Comparison of ENCODE assay signal across 2 cellular contexts in genomic region chr3:157301027-157301663, GRCh38.
TF ChIP-seq lines count a peak whose summit lies in the region.

No MANE protein-coding gene starts in this region.

TF ChIP-seq in HepG2, 621 proteins besides CTCF, POLR2A, EP300 and RAD21:
- peak; percentile 54; the same call in 1 of the 2 replicates for TF ChIP-seq CEBPB (IDR thresholded peaks at IDR 0.05; ENCODE audit: borderline replicate concordance, low read depth, low read length)
- no peak for TF ChIP-seq RFX5 (IDR thresholded peaks at IDR 0.05; ENCODE audit: low read depth, low read length)

TF ChIP-seq in H1, 55 proteins besides CTCF, POLR2A, EP300 and RAD21:
- TF ChIP-seq BRCA1 (IDR thresholded peaks at IDR 0.05; ENCODE audit: low read depth, low read length) (no peak), SRF (IDR thresholded peaks at IDR 0.05; ENCODE audit: low read depth, low read length) (no peak), CHD1 (IDR thresholded peaks at IDR 0.05; ENCODE audit: low read depth, low read length) (no peak), TAF1 (IDR thresholded peaks at IDR 0.05; ENCODE audit: low read depth, low read length) (no peak), POLR2AphosphoS5 (IDR thresholded peaks at IDR 0.05; ENCODE audit: low read depth, low read length) (no peak), SP1 (IDR thresholded peaks at IDR 0.05; ENCODE audit: low read depth, low read length) (no peak), CEBPB (IDR thresholded peaks at IDR 0.05; ENCODE audit: low read depth, low read length) (peak; percentile 54; the same call in 1 of the 2 replicates), SP4 (IDR thresholded peaks at IDR 0.05; ENCODE audit: low read length) (no peak), ATF2 (IDR thresholded peaks at IDR 0.05; ENCODE audit: low read length) (no peak)
TF ChIP-seq in H1: peak in this region for 1.
